Comparison of ENCODE assay signal across 8 cellular contexts in genomic region chr2:88350641-88351601, GRCh38.
DNase-seq lines count a peak whose midpoint lies in the region; ATAC-seq and TF ChIP-seq lines count a peak whose summit lies in the region.

No MANE protein-coding gene starts in this region.

- ATAC-seq in HG03520 (IDR thresholded peaks at IDR 0.05; ENCODE audit: unreplicated experiment): peak; percentile 69

- H3K4me1 Mint-ChIP-seq in T-helper 2 cell treated with Interferon-gamma antibody and Interleukin-4, amounts not matched to agents 5 μg/mL and 100 μg/mL, for 36 hours (ENCODE audit: low read depth): peaks cover 3% of the 10 kb centered on the region
- H3K4me1 Mint-ChIP-seq in MCF 10A (ENCODE audit: insufficient read depth, unreplicated experiment): no peaks in the 10 kb centered on the region

- CTCF ChIA-PET in MCF 10A (lab: Yijun Ruan, JAX): interaction anchor here (0.5 to 1.9 kb wide), 21 partner anchors 9 to 224 kb away, joined by 3 to 7 read pairs (median 4); no protein-coding TSS in a partner anchor

- intact Hi-C loops in MCF 10A (cut with micrococcal nuclease): loop anchor here (10.0 kb wide), 1 partner anchor 324 kb away; no protein-coding TSS in a partner anchor

- TF ChIP-seq CTCF in GM12865 (IDR thresholded peaks at IDR 0.05; ENCODE audit: insufficient read depth, low read depth, low read length, missing control alignments): peak; percentile 81
- peak; percentile 81 for TF ChIP-seq CTCF in MCF 10A (IDR thresholded peaks at IDR 0.05; ENCODE audit: unreplicated experiment)

- H3K36me3 Mint-ChIP-seq in T-helper 2 cell treated with Interferon-gamma antibody and Interleukin-4, amounts not matched to agents 5 μg/mL and 100 μg/mL, for 36 hours (ENCODE audit: low read depth): no peaks in the 10 kb centered on the region
- H3K36me3 Mint-ChIP-seq in MCF 10A (ENCODE audit: insufficient read depth, unreplicated experiment): no peaks in the 10 kb centered on the region

- no peak overlapping the region for H3K27ac Mint-ChIP-seq in T-helper 2 cell treated with Interferon-gamma antibody and Interleukin-4, amounts not matched to agents 5 μg/mL and 100 μg/mL, for 36 hours
- no peak overlapping the region for H3K27ac Mint-ChIP-seq in MCF 10A (ENCODE audit: low read depth, unreplicated experiment)

- no peaks in the 10 kb centered on the region for H3K9me3 Mint-ChIP-seq in T-helper 2 cell treated with Interferon-gamma antibody and Interleukin-4, amounts not matched to agents 5 μg/mL and 100 μg/mL, for 36 hours
- no peaks in the 10 kb centered on the region for H3K9me3 Mint-ChIP-seq in MCF 10A (ENCODE audit: unreplicated experiment)

- no peak overlapping the region for H3K4me3 ChIP-seq in GM12865 (ENCODE audit: low read depth, low read length)

- BruUV-seq in MCF 10A (replicated peaks; lab: Mats Ljungman, UMichigan): no TSS peak

- DNase-seq in GM12865 (ENCODE audit: low read depth) (peak; percentile 63), MCF 10A (ENCODE audit: unreplicated experiment) (peak; percentile 70), iris pigment epithelial cell (ENCODE audit: low read depth) (peak; percentile 30), NCI-H146 treated with DMSO at 0.1 percent for 48 hours (lab: John Stamatoyannopoulos, UW; ENCODE audit: unreplicated experiment) (no peak), NCI-H146 (lab: John Stamatoyannopoulos, UW) (no peak)
- peak; percentile 59 for DNase-seq in T-helper 2 cell treated with Interferon-gamma antibody and Interleukin-4, amounts not matched to agents 5 μg/mL and 100 μg/mL, for 36 hours (ENCODE audit: low spot score)
- DNase-seq in stimulated activated CD4-positive, alpha-beta T cell treated with anti-CD3 and anti-CD28 coated beads, Interleukin-1b, Interleukin-23, amount 100 ng/mL, for 4 hours (ENCODE audit: low read depth in 2 of 2): peak; percentile 41 to 53

- POLR2A ChIA-PET in MCF 10A (lab: Yijun Ruan, JAX): interaction anchor here (1.1 kb wide), 1 partner anchor 54 kb away, joined by 3 read pairs; no protein-coding TSS in a partner anchor

- peak overlapping the region; percentile 67 for H3K4me3 Mint-ChIP-seq in T-helper 2 cell treated with Interferon-gamma antibody and Interleukin-4, amounts not matched to agents 5 μg/mL and 100 μg/mL, for 36 hours
- H3K4me3 Mint-ChIP-seq in MCF 10A (ENCODE audit: unreplicated experiment): peak overlapping the region; percentile 67

- peaks cover 22% of the 10 kb centered on the region for H3K27me3 Mint-ChIP-seq in T-helper 2 cell treated with Interferon-gamma antibody and Interleukin-4, amounts not matched to agents 5 μg/mL and 100 μg/mL, for 36 hours (ENCODE audit: low read depth)
- H3K27me3 Mint-ChIP-seq in MCF 10A (ENCODE audit: insufficient read depth, unreplicated experiment): peaks cover 18% of the 10 kb centered on the region

Comparison
In these comparisons a context has a peak if more than half of its experiments do, and no peak if none do; other contexts are left out.
1. DNase-seq: peak in GM12865 (single experiment), T-helper 2 cell treated with Interferon-gamma antibody and Interleukin-4, amounts not matched to agents 5 μg/mL and 100 μg/mL, for 36 hours (single experiment), MCF 10A (single experiment), iris pigment epithelial cell (single experiment) and stimulated activated CD4-positive, alpha-beta T cell treated with anti-CD3 and anti-CD28 coated beads, Interleukin-1b, Interleukin-23, amount 100 ng/mL, for 4 hours (2 of 2); none in NCI-H146 treated with DMSO at 0.1 percent for 48 hours (single experiment) and NCI-H146 (single experiment).